ENCODE assay signal across 1 cellular context in the genomic region with DNA sequence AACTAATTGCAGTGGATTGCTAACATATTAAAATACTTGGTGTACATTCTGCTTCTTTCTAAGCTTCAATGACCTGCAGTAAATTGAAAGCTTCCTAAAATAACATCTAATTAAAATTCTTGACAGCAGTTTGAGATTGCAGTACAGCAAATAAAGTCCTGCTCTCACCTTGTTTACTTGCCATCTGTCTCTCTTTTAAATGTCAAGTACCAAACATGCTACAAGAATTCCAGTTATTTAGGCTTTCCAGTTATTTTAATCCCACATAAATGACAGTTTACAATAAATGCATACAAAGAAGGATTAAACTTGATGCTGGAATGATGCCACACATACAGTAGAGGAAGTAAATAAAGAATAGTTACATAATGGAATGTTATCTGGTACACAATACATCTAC.
TF ChIP-seq lines count a peak whose summit lies in the region.

No MANE protein-coding gene starts in this region.

TF ChIP-seq in IMR-90, 13 proteins besides CTCF, POLR2A, EP300 and RAD21:
- TF ChIP-seq MXI1 (IDR thresholded peaks at IDR 0.05; ENCODE audit: borderline replicate concordance, low read depth, low read length): no peak
- TF ChIP-seq, protein P1, sequence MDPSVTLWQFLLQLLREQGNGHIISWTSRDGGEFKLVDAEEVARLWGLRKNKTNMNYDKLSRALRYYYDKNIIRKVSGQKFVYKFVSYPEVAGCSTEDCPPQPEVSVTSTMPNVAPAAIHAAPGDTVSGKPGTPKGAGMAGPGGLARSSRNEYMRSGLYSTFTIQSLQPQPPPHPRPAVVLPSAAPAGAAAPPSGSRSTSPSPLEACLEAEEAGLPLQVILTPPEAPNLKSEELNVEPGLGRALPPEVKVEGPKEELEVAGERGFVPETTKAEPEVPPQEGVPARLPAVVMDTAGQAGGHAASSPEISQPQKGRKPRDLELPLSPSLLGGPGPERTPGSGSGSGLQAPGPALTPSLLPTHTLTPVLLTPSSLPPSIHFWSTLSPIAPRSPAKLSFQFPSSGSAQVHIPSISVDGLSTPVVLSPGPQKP (IDR thresholded peaks at IDR 0.05; ENCODE audit: borderline replicate concordance, low read depth, low read length): no peak
- TF ChIP-seq BHLHE40 (IDR thresholded peaks at IDR 0.05; ENCODE audit: low read depth, low read length): no peak
- TF ChIP-seq SMC3 (IDR thresholded peaks at IDR 0.05; ENCODE audit: low read depth, low read length): no peak
- TF ChIP-seq CEBPB (IDR thresholded peaks at IDR 0.05; ENCODE audit: low read depth, low read length): no peak
- TF ChIP-seq CHD1 (IDR thresholded peaks at IDR 0.05; ENCODE audit: low read depth, low read length): no peak
- no peak for TF ChIP-seq RCOR1 (IDR thresholded peaks at IDR 0.05; ENCODE audit: insufficient replicate concordance, low read length)
- TF ChIP-seq MAFK (IDR thresholded peaks at IDR 0.05; ENCODE audit: low read depth, low read length): no peak
- TF ChIP-seq RFX5 (IDR thresholded peaks at IDR 0.05; ENCODE audit: low read depth, low read length): no peak
- no peak for TF ChIP-seq USF2 (IDR thresholded peaks at IDR 0.05; ENCODE audit: low read depth, low read length)
- TF ChIP-seq MAZ (IDR thresholded peaks at IDR 0.05; ENCODE audit: borderline replicate concordance, low read depth, low read length): no peak
- TF ChIP-seq FOS (IDR thresholded peaks at IDR 0.05; ENCODE audit: low read depth, low read length): no peak
